In the genomic region with DNA sequence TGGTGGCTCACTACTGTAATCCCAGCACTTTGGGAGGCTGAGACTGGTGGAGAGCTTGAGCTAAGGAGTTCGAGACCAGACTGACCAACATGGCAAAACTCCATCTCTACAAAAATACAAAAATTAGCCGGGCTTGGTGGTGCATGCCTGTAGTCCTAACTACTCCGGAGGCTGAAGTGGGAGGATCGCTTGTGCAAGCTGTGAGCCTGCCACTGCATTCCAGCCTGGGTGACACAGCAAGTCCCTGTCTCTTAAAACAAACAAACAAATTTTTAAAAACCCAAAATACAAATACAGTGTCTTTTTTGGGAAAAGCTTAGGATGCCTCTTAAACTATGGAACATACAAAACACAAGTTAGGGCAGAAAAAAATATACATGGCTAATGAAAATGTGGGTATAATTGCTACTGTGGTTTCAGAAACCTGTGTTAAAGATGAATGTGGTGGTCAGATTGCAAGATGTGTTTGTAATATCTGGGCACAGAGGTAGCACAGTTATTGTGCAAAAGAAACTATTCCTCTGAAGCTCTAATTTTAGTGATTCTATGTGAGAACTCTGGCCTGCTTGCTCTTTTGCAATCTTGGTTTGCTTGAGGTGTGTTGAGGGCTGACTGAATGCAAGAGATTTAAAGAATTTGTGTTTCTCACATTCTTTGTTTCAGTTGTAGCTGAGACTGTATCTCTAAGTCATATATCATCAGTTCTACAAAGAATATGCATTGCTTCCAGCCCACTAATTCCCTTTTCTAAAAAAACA, we compare ENCODE assay signal across 18 cellular contexts. TPM values are rescaled to one million over a fixed set of nuclear protein-coding genes. Genes with fewer than 3 reads are reported as not detected.
DNase-seq lines count a peak whose midpoint lies in the region; ATAC-seq, FAIRE-seq and TF ChIP-seq lines count a peak whose summit lies in the region.
"Had no signal": no experiment of that assay in that cellular context is flagged by ENCODE, and none has a peak within 500 bp of the region (broad histone marks: within the 10 kb centered on the region; RNA-seq: fewer than 3 reads in every experiment).

No MANE protein-coding gene starts in this region.

- in situ Hi-C loops in gastrocnemius medialis (cut with MboI; ENCODE audit: low sequenced_read_pairs in 4 of 4): loop anchor here in 3 of 4 donors (10.0 to 25.0 kb wide), 2 partner anchors 98 to 101 kb away; no protein-coding TSS in a partner anchor

- peaks cover 9% of the 10 kb centered on the region for H3K36me3 Mint-ChIP-seq in activated T-helper 17 cell treated with anti-CD3 and anti-CD28 coated beads, Interleukin-2, amount 50 U/mL, for 72 hours (ENCODE audit: low read depth)

- H3K27ac ChIP-seq in AG04450 (ENCODE audit: low read depth, low read length) (no peak overlapping the region), mesodermal cell (ENCODE audit: low read depth, low read length, severe bottlenecking) (peak overlapping the region; percentile 79), gastrocnemius medialis (no peak overlapping the region)

- peak; percentile 92 for FAIRE-seq in HTR-8/SVneo (lab: Jason Lieb, UNC)

- H3K27me3 ChIP-seq in AG04450 (ENCODE audit: control insufficient read depth, insufficient read depth, low read length) (peaks cover 6% of the 10 kb centered on the region), gastrocnemius medialis (no peaks in the 10 kb centered on the region)

- H3K4me1 Mint-ChIP-seq in activated T-helper 17 cell treated with anti-CD3 and anti-CD28 coated beads, Interleukin-2, amount 50 U/mL, for 72 hours: peaks cover 5% of the 10 kb centered on the region

- peaks cover 11% of the 10 kb centered on the region for H3K9me3 ChIP-seq in AG04450 (ENCODE audit: control insufficient read depth, insufficient read depth, low read length)
- H3K9me3 ChIP-seq in mesodermal cell (ENCODE audit: control insufficient read depth, low read length): peaks cover 8% of the 10 kb centered on the region
- no peaks in the 10 kb centered on the region for H3K9me3 ChIP-seq in gastrocnemius medialis

- no peak for TF ChIP-seq POLR2A in gastrocnemius medialis (IDR thresholded peaks at IDR 0.05)

- no peak for TF ChIP-seq CTCF in AG04450 (IDR thresholded peaks at IDR 0.05; ENCODE audit: low read depth, low read length)
- no peak for TF ChIP-seq CTCF in gastrocnemius medialis (IDR thresholded peaks at IDR 0.05 in 4 of 5, conservative IDR thresholded peaks at IDR 0.05 in 1 of 5)

- no peak overlapping the region for H3K4me3 ChIP-seq in AG04450 (ENCODE audit: low read depth, low read length)
- no peak overlapping the region for H3K4me3 ChIP-seq in mesodermal cell (ENCODE audit: extremely low read depth, insufficient read depth, low read length, poor library complexity, severe bottlenecking)
- no peak overlapping the region for H3K4me3 ChIP-seq in gastrocnemius medialis

- POLR2A ChIA-PET in AG04450 (lab: Yijun Ruan, JAX): no interaction called here

- CTCF ChIA-PET in AG04450 (lab: Charles Lee): interaction anchor here (0.5 to 2.1 kb wide), 3 partner anchors 27 to 101 kb away, joined by 3 to 6 read pairs (median 6); no protein-coding TSS in a partner anchor

- H3K27me3 Mint-ChIP-seq in activated T-helper 17 cell treated with anti-CD3 and anti-CD28 coated beads, Interleukin-2, amount 50 U/mL, for 72 hours: no peaks in the 10 kb centered on the region

- H3K36me3 ChIP-seq in mesodermal cell (ENCODE audit: control insufficient read depth, insufficient read depth, low read length) (no peaks in the 10 kb centered on the region), gastrocnemius medialis (no peaks in the 10 kb centered on the region)

- DNase-seq in AG04450 (ENCODE audit: low read depth, low spot score) (peak; percentile 4), HTR-8/SVneo (ENCODE audit: insufficient read length, low spot score) (no peak), astrocyte of the hippocampus (ENCODE audit: low read depth, low spot score) (peak; percentile 52), gastrocnemius medialis (no peak), hypothalamus (lab: John Stamatoyannopoulos, UW) (no peak)
- DNase-seq: activated CD4-positive, alpha-beta T cell treated with anti-CD3 and anti-CD28 coated beads for 36 hours; activated T-cell treated with anti-CD3 and anti-CD28 coated beads, Interleukin-2, amount 50 U/mL, for 1 hour; AML-193; cortex of kidney; Karpas-422; NCI-H1930; NCI-H69; RPMI8226; stimulated activated naive CD4-positive, alpha-beta T cell treated with Interleukin-2 at 50 U/mL for 16 hours had no signal

- H3K4me3 Mint-ChIP-seq in activated T-helper 17 cell treated with anti-CD3 and anti-CD28 coated beads, Interleukin-2, amount 50 U/mL, for 72 hours: no peak overlapping the region
- H3K4me3 Mint-ChIP-seq: activated CD4-positive, alpha-beta T cell treated with anti-CD3 and anti-CD28 coated beads for 36 hours had no signal

- WGBS in mesodermal cell (ENCODE audit: insufficient coverage in 2 of 2), 2 experiments: 79% methylated on average over 2 of the region's 4 CpGs; no CpG with 5 or more reads in 1 of the 2 experiments

- H3K4me1 ChIP-seq in mesodermal cell (ENCODE audit: control insufficient read depth, insufficient read depth, low read length, poor library complexity, severe bottlenecking) (peaks cover 6% of the 10 kb centered on the region), gastrocnemius medialis (peaks cover 5 to 12% of the 10 kb centered on the region in 2 donors)

- H3K9me3 Mint-ChIP-seq in activated T-helper 17 cell treated with anti-CD3 and anti-CD28 coated beads, Interleukin-2, amount 50 U/mL, for 72 hours: no peaks in the 10 kb centered on the region

- intact Hi-C loops in gastrocnemius medialis (cut with DNase I; ENCODE audit: low total_unique reads): no loop called here

- no peak overlapping the region for H3K27ac Mint-ChIP-seq in activated T-helper 17 cell treated with anti-CD3 and anti-CD28 coated beads, Interleukin-2, amount 50 U/mL, for 72 hours
- H3K27ac Mint-ChIP-seq: activated CD4-positive, alpha-beta T cell treated with anti-CD3 and anti-CD28 coated beads for 36 hours had no signal

- no peak for ATAC-seq in GM21447 (IDR thresholded peaks at IDR 0.05; ENCODE audit: unreplicated experiment)
- ATAC-seq in activated T-helper 17 cell treated with anti-CD3 and anti-CD28 coated beads, Interleukin-2, amount 50 U/mL, for 72 hours (replicated peaks): no peak
- no peak for ATAC-seq in gastrocnemius medialis
- ATAC-seq: activated CD4-positive, alpha-beta T cell treated with anti-CD3 and anti-CD28 coated beads for 36 hours; esophagus mucosa had no signal

RNA-seq across cellular contexts. Expression of gene HSPA2, which starts 3.9 kb away (rescaled TPM):
- polyA plus RNA-seq in AG04450 (2011; rRNA removed): 18.2 and 21.4 TPM in 2 replicates
- 15.6 and 18.6 TPM in 2 replicates for polyA minus RNA-seq in AG04450 (2011; rRNA and poly(A)+ RNA removed)
- 53.5 TPM for polyA plus RNA-seq in mesodermal cell (2013, experiment 1 of 2)
- polyA plus RNA-seq in mesodermal cell (2013, experiment 2 of 2): 43.7 TPM
- 1 to 10 TPM; 6.5 to 7.4 TPM for total RNA-seq in activated T-helper 17 cell treated with anti-CD3 and anti-CD28 coated beads, Interleukin-2, amount 50 U/mL, for 72 hours
- total RNA-seq in gastrocnemius medialis: 100 to 1,000 TPM in 2 of 4 donors, 10 to 100 TPM in 2; 69.6 to 113 (median 96.4) TPM

RNA-seq across cellular contexts. Expression of gene PPP1R36, which starts 13.1 kb away (rescaled TPM):
- 0.31 and 0.38 TPM in 2 replicates for polyA plus RNA-seq in AG04450 (2011; rRNA removed)
- 0.55 TPM in 1 of 2 replicates, not detected in the other for polyA minus RNA-seq in AG04450 (2011; rRNA and poly(A)+ RNA removed)
- 1.8 TPM for polyA plus RNA-seq in mesodermal cell (2013, experiment 1 of 2)
- 1.2 TPM for polyA plus RNA-seq in mesodermal cell (2013, experiment 2 of 2)
- not detected for total RNA-seq in activated T-helper 17 cell treated with anti-CD3 and anti-CD28 coated beads, Interleukin-2, amount 50 U/mL, for 72 hours
- 1 to 10 TPM in 1 of 4 donors, under 1 TPM in 2, not detected in 1; 0.31 to 2.4 (median 0.55) TPM for total RNA-seq in gastrocnemius medialis

RNA-seq across cellular contexts. Expression of gene ZBTB1, which starts 32.1 kb away (rescaled TPM):
- 30.2 and 42.1 TPM in 2 replicates for polyA plus RNA-seq in AG04450 (2011; rRNA removed)
- polyA minus RNA-seq in AG04450 (2011; rRNA and poly(A)+ RNA removed): 22.7 and 51.0 TPM in 2 replicates
- polyA plus RNA-seq in mesodermal cell (2013, experiment 1 of 2): 30.1 TPM
- polyA plus RNA-seq in mesodermal cell (2013, experiment 2 of 2): 35.1 TPM
- total RNA-seq in activated T-helper 17 cell treated with anti-CD3 and anti-CD28 coated beads, Interleukin-2, amount 50 U/mL, for 72 hours: 100 to 1,000 TPM in 1 of 2 donors, 10 to 100 TPM in 1; 75.6 to 154 TPM
- total RNA-seq in gastrocnemius medialis: 10 to 100 TPM; 36.9 to 49.2 (median 38.0) TPM

RNA-seq across cellular contexts. Expression of gene ZBTB25, which starts 33.0 kb away (rescaled TPM):
- 6.3 and 7.3 TPM in 2 replicates for polyA plus RNA-seq in AG04450 (2011; rRNA removed)
- polyA minus RNA-seq in AG04450 (2011; rRNA and poly(A)+ RNA removed): 10.1 and 11.9 TPM in 2 replicates
- polyA plus RNA-seq in mesodermal cell (2013, experiment 1 of 2): 8.3 TPM
- polyA plus RNA-seq in mesodermal cell (2013, experiment 2 of 2): 9.8 TPM
- 10 to 100 TPM; 29.7 to 88.5 TPM for total RNA-seq in activated T-helper 17 cell treated with anti-CD3 and anti-CD28 coated beads, Interleukin-2, amount 50 U/mL, for 72 hours
- total RNA-seq in gastrocnemius medialis: 10 to 100 TPM in 2 of 4 donors, 1 to 10 TPM in 2; 6.9 to 13.7 (median 10.4) TPM

Comparison
In these comparisons a context has a peak if more than half of its experiments do, and no peak if none do; other contexts are left out.
1. DNase-seq: peak in AG04450 (single experiment) and astrocyte of the hippocampus (single experiment); none in HTR-8/SVneo (single experiment), gastrocnemius medialis (0 of 2) and hypothalamus (0 of 51).
2. RNA of gene HSPA2, which starts 3.9 kb away (total RNA-seq): 69.6 to 113 TPM in gastrocnemius medialis; 6.5 to 7.4 TPM in activated T-helper 17 cell treated with anti-CD3 and anti-CD28 coated beads, Interleukin-2, amount 50 U/mL, for 72 hours; every median in the first group is over 4 times any median in the second.